1 cellular context compared by ENCODE assay signal in genomic region chr10:62582804-62583208, GRCh38.
TF ChIP-seq lines count a peak whose summit lies in the region.

No MANE protein-coding gene starts in this region.

TF ChIP-seq in SK-N-SH, 30 proteins besides CTCF, POLR2A, EP300 and RAD21 (continued from another document):
- no peak; the same call in 1 of the 2 replicates for TF ChIP-seq RXRA (IDR thresholded peaks at IDR 0.05; ENCODE audit: borderline replicate concordance, low read depth)
- TF ChIP-seq TAF1 (IDR thresholded peaks at IDR 0.05; ENCODE audit: borderline replicate concordance, low read depth, low read length) = no peak
- no peak for TF ChIP-seq SMC3 (IDR thresholded peaks at IDR 0.05; ENCODE audit: low read depth, low read length)
- TF ChIP-seq TCF12 (IDR thresholded peaks at IDR 0.05) = peak; percentile 82
- 0 out of 2 replicates have a peak, but pooled peaks have one; percentile 16 for TF ChIP-seq POLR2AphosphoS5 (IDR thresholded peaks at IDR 0.05; ENCODE audit: low read depth, low read length)
